ENCODE assay signal across 2 cellular contexts in the genomic region with DNA sequence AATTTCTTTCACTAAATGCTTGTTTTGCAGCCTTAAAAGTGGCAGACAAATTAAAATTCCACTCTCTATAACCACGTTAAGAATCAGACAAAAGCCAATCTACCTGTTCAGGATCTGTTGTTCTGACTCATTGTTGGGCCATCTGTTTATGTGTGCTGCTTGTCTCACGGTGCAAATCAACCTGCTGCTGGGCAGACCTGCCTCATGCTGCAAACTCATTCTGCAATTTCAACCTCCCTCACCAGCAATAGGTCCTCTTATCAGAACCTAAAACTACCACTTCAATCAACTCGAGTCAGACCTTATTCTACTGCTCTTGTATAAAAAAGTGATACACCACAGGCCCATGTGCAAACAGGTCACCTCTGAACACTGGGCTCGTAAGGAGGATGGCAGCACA.
TF ChIP-seq lines count a peak whose summit lies in the region.

No MANE protein-coding gene starts in this region.

TF ChIP-seq in GM23338, 12 proteins besides CTCF, POLR2A, EP300 and RAD21 (continued from another document and continues in another):
- TF ChIP-seq EZH2 (IDR thresholded peaks at IDR 0.05; ENCODE audit: low read depth, unreplicated experiment), result no peak
- no peak for TF ChIP-seq REST (IDR thresholded peaks at IDR 0.05; ENCODE audit: unreplicated experiment)
- TF ChIP-seq ETS1 (IDR thresholded peaks at IDR 0.05), result no peak
- no peak for TF ChIP-seq EZH2phosphoT487 (IDR thresholded peaks at IDR 0.05; ENCODE audit: unreplicated experiment)
- no peak for TF ChIP-seq STAT1 (IDR thresholded peaks at IDR 0.05; ENCODE audit: unreplicated experiment)
- TF ChIP-seq ZNF114 (CRISPR knock-in tag; IDR thresholded peaks at IDR 0.05), result no peak
- TF ChIP-seq POLR2AphosphoS5 (IDR thresholded peaks at IDR 0.05; ENCODE audit: low read depth), result no peak
- TF ChIP-seq, protein P1, sequence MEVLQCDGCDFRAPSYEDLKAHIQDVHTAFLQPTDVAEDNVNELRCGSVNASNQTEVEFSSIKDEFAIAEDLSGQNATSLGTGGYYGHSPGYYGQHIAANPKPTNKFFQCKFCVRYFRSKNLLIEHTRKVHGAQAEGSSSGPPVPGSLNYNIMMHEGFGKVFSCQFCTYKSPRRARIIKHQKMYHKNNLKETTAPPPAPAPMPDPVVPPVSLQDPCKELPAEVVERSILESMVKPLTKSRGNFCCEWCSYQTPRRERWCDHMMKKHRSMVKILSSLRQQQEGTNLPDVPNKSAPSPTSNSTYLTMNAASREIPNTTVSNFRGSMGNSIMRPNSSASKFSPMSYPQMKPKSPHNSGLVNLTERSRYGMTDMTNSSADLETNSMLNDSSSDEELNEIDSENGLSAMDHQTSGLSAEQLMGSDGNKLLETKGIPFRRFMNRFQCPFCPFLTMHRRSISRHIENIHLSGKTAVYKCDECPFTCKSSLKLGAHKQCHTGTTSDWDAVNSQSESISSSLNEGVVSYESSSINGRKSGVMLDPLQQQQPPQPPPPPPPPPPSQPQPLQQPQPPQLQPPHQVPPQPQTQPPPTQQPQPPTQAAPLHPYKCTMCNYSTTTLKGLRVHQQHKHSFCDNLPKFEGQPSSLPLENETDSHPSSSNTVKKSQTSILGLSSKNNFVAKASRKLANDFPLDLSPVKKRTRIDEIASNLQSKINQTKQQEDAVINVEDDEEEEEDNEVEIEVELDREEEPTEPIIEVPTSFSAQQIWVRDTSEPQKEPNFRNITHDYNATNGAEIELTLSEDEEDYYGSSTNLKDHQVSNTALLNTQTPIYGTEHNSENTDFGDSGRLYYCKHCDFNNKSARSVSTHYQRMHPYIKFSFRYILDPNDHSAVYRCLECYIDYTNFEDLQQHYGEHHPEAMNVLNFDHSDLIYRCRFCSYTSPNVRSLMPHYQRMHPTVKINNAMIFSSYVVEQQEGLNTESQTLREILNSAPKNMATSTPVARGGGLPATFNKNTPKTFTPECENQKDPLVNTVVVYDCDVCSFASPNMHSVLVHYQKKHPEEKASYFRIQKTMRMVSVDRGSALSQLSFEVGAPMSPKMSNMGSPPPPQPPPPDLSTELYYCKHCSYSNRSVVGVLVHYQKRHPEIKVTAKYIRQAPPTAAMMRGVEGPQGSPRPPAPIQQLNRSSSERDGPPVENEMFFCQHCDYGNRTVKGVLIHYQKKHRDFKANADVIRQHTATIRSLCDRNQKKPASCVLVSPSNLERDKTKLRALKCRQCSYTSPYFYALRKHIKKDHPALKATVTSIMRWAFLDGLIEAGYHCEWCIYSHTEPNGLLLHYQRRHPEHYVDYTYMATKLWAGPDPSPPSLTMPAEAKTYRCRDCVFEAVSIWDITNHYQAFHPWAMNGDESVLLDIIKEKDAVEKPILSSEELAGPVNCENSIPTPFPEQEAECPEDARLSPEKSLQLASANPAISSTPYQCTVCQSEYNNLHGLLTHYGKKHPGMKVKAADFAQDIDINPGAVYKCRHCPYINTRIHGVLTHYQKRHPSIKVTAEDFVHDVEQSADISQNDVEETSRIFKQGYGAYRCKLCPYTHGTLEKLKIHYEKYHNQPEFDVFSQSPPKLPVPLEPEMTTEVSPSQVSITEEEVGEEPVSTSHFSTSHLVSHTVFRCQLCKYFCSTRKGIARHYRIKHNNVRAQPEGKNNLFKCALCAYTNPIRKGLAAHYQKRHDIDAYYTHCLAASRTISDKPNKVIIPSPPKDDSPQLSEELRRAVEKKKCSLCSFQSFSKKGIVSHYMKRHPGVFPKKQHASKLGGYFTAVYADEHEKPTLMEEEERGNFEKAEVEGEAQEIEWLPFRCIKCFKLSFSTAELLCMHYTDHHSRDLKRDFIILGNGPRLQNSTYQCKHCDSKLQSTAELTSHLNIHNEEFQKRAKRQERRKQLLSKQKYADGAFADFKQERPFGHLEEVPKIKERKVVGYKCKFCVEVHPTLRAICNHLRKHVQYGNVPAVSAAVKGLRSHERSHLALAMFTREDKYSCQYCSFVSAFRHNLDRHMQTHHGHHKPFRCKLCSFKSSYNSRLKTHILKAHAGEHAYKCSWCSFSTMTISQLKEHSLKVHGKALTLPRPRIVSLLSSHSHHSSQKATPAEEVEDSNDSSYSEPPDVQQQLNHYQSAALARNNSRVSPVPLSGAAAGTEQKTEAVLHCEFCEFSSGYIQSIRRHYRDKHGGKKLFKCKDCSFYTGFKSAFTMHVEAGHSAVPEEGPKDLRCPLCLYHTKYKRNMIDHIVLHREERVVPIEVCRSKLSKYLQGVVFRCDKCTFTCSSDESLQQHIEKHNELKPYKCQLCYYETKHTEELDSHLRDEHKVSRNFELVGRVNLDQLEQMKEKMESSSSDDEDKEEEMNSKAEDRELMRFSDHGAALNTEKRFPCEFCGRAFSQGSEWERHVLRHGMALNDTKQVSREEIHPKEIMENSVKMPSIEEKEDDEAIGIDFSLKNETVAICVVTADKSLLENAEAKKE (CRISPR knock-in tag; IDR thresholded peaks at IDR 0.05), result no peak
- TF ChIP-seq ZNF331 (CRISPR knock-in tag; IDR thresholded peaks at IDR 0.05; ENCODE audit: low read depth), result no peak
- TF ChIP-seq JUNB (IDR thresholded peaks at IDR 0.05; ENCODE audit: unreplicated experiment), result no peak

TF ChIP-seq in IMR-90, 13 proteins besides CTCF, POLR2A, EP300 and RAD21:
- TF ChIP-seq USF2 (IDR thresholded peaks at IDR 0.05; ENCODE audit: low read depth, low read length), result no peak
- TF ChIP-seq NFE2L2 (IDR thresholded peaks at IDR 0.05; ENCODE audit: low read depth, low read length), result no peak
- no peak for TF ChIP-seq RFX5 (IDR thresholded peaks at IDR 0.05; ENCODE audit: low read depth, low read length)
- TF ChIP-seq BHLHE40 (IDR thresholded peaks at IDR 0.05; ENCODE audit: low read depth, low read length), result no peak
- no peak for TF ChIP-seq MXI1 (IDR thresholded peaks at IDR 0.05; ENCODE audit: borderline replicate concordance, low read depth, low read length)
